In genomic region chr16:17343729-17344128, GRCh38 we compare ENCODE assay signal across 13 cellular contexts.
DNase-seq lines count a peak whose midpoint lies in the region; ATAC-seq and TF ChIP-seq lines count a peak whose summit lies in the region.
"Had no signal": no experiment of that assay in that cellular context is flagged by ENCODE, and none has a peak within 500 bp of the region (broad histone marks: within the 10 kb centered on the region; RNA-seq: fewer than 3 reads in every experiment).

No MANE protein-coding gene starts in this region.

- no peak for TF ChIP-seq POLR2A in stomach (IDR thresholded peaks at IDR 0.05)

- no peaks in the 10 kb centered on the region for H3K36me3 ChIP-seq in stomach
- H3K36me3 ChIP-seq: uterus had no signal

- peak overlapping the region in 3 of 5 donors; percentile 22 to 83 (median 31) for H3K27ac ChIP-seq in stomach
- H3K27ac ChIP-seq: uterus had no signal

- peaks cover 17 to 77% (median 40%) of the 10 kb centered on the region in 4 donors for H3K4me1 ChIP-seq in stomach

- no peaks in the 10 kb centered on the region for H3K9me3 Mint-ChIP-seq in activated T-cell treated with anti-CD3 and anti-CD28 coated beads, Interleukin-2, amount 50 U/mL, for 4 hours
- no peaks in the 10 kb centered on the region for H3K9me3 Mint-ChIP-seq in T-cell

- no peaks in the 10 kb centered on the region for H3K27me3 ChIP-seq in stomach
- H3K27me3 ChIP-seq: uterus had no signal

- POLR2A ChIA-PET in T-cell (lab: Charles Lee) = interaction anchor here in 1 of 2 donors (1.0 to 1.5 kb wide), 2 partner anchors 20 to 26 kb away, joined by 4 to 11 read pairs; no protein-coding TSS in a partner anchor

- H3K4me3 ChIP-seq in stomach = no peak overlapping the region
- H3K4me3 ChIP-seq: uterus had no signal

- CTCF ChIA-PET in T-cell (lab: Charles Lee) = interaction anchor here in 1 of 2 donors (0.6 kb wide), 1 partner anchor 1415 kb away, joined by 3 read pairs; no protein-coding TSS in a partner anchor

- TF ChIP-seq CTCF in stomach (IDR thresholded peaks at IDR 0.05) = no peak

- WGBS in stomach, 5 donors = 50 to 65% (median 59%) methylated on average over 8 of the region's 8 CpGs

- intact Hi-C loops in left cardiac atrium (cut with DNase I) (loop anchor here in 1 of 2 donors (5.0 to 10.0 kb wide), 3 partner anchors 41 to 479 kb away; no protein-coding TSS in a partner anchor), stomach (cut with DNase I; ENCODE audit: low total_unique reads) (no loop called here), posterior cingulate gyrus (cut with DNase I) (no loop called here)

- no peaks in the 10 kb centered on the region for H3K9me3 ChIP-seq in stomach
- H3K9me3 ChIP-seq: uterus had no signal

- H3K4me1 Mint-ChIP-seq in activated T-cell treated with anti-CD3 and anti-CD28 coated beads, Interleukin-2, amount 50 U/mL, for 4 hours (ENCODE audit: low read depth) = peaks cover 83% of the 10 kb centered on the region
- peaks cover 78 to 84% (median 79%) of the 10 kb centered on the region in 3 donors for H3K4me1 Mint-ChIP-seq in T-cell

- ATAC-seq in activated T-cell treated with anti-CD3 and anti-CD28 coated beads, Interleukin-2, amount 50 U/mL, for 4 hours = no peak
- ATAC-seq in T-cell (replicated peaks in 1 of 4) = peak in 1 of 4 experiments; percentile 16
- peak; percentile 8 to 20 for ATAC-seq in left cardiac atrium

- H3K4me3 Mint-ChIP-seq in activated T-cell treated with anti-CD3 and anti-CD28 coated beads, Interleukin-2, amount 50 U/mL, for 4 hours = peak overlapping the region; percentile 52
- H3K4me3 Mint-ChIP-seq in T-cell = peak overlapping the region; percentile 15 to 65 (median 39)

- H3K27me3 Mint-ChIP-seq in activated T-cell treated with anti-CD3 and anti-CD28 coated beads, Interleukin-2, amount 50 U/mL, for 4 hours (ENCODE audit: low read depth) = no peaks in the 10 kb centered on the region
- H3K27me3 Mint-ChIP-seq in T-cell = no peaks in the 10 kb centered on the region

- H3K36me3 Mint-ChIP-seq in activated T-cell treated with anti-CD3 and anti-CD28 coated beads, Interleukin-2, amount 50 U/mL, for 4 hours (ENCODE audit: insufficient read depth) = peaks cover 2% of the 10 kb centered on the region
- peaks cover 12% of the 10 kb centered on the region for H3K36me3 Mint-ChIP-seq in T-cell

- no peak for TF ChIP-seq EP300 in stomach (IDR thresholded peaks at IDR 0.05)

- H3K27ac Mint-ChIP-seq in T-cell = peak overlapping the region; percentile 86 to 87

- DNase-seq in activated T-cell treated with anti-CD3 and anti-CD28 coated beads, Interleukin-2, amount 50 U/mL, for 4 hours = no peak
- no peak for DNase-seq in activated T-cell treated with anti-CD3 and anti-CD28 coated beads, Interleukin-2, amount 50 U/mL, for 48 hours
- peak in 12 of 34 experiments; percentile 12 to 48 (median 28) for DNase-seq in T-cell
- DNase-seq in left cardiac atrium = no peak
- no peak for DNase-seq in stomach
- no peak for DNase-seq in posterior cingulate gyrus
- DNase-seq in iPS-NIHi7 (ENCODE audit: extremely low spot score) = no peak
- DNase-seq in ecto neural progenitor cell (ENCODE audit: low spot score) = no peak
- DNase-seq: EL, islet precursor cell, NCI-H2171 treated with DMSO at 0.1 percent for 48 hours, small intestine, uterus had no signal

Comparison
In these comparisons a context has a peak if more than half of its experiments do, and no peak if none do; other contexts are left out.
1. ATAC-seq: peak in left cardiac atrium (2 of 2); none in activated T-cell treated with anti-CD3 and anti-CD28 coated beads, Interleukin-2, amount 50 U/mL, for 4 hours (0 of 2).